1 cellular context compared by ENCODE assay signal in the genomic region with DNA sequence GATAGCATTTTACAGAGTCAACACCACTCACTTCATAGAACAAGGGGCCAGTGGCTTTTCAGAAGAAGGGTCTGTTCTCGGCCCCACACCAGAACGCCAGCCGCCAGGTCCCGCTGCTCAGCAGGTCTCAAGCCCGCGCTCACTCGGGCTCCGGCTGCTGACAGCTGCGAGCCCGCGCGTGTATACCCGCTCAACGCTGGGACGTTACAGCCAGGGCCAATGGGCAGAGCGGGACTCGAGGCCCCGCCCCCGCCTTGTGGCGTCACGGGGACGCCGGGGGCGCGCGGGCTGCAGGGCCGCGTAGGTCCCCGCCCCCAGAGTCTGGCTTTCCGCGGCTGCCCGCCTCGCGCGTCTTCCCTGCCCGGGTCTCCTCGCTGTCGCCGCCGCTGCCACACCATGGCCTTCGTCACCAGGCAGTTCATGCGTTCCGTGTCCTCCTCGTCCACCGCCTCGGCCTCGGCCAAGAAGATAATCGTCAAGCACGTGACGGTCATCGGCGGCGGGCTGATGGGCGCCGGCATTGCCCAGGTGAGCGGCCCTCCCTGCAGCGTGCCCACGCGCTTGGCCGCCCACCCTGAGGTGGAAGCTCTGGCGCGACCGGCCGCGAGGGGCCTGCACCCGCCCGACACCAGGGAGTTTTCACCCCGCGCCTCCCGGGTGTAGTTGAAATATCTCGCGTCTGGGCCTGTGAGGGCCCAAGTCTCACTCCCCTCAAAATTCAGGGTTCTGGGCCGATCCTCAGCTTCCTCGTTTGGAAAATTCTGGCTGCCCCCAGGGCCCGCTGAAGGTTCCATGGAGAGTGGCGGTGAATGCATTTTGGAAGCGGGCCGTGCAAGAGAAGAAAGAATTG.
TF ChIP-seq lines count a peak whose summit lies in the region.

A gene (plus strand): TSS at position 353 of the 850 bp plus-strand sequence. CDS start 44 bp downstream, at position 397.

TF ChIP-seq in HepG2, 621 proteins besides CTCF, POLR2A, EP300 and RAD21 (continued from another document and continues in another):
- TF ChIP-seq ZNF180 (CRISPR knock-in tag; IDR thresholded peaks at IDR 0.05; ENCODE audit: borderline replicate concordance, low read depth) (no peak), REL (CRISPR knock-in tag; conservative IDR thresholded peaks at IDR 0.05) (peak; percentile 92), AGO1 (IDR thresholded peaks at IDR 0.05; ENCODE audit: low read depth, low read length, poor library complexity, severe bottlenecking) (no peak), TOE1 (CRISPR knock-in tag; IDR thresholded peaks at IDR 0.05) (0 out of 2 replicates have a peak, but pooled peaks have one; percentile 38), ARNT (IDR thresholded peaks at IDR 0.05) (no peak), NONO (IDR thresholded peaks at IDR 0.05) (no peak), NONO (CRISPR knock-in tag; conservative IDR thresholded peaks at IDR 0.05) (peak; percentile 75), FIP1L1 (IDR thresholded peaks at IDR 0.05; ENCODE audit: borderline replicate concordance, insufficient read depth, low read depth, low read length) (no peak), NCOA5 (CRISPR knock-in tag; IDR thresholded peaks at IDR 0.05) (no peak), HOXA7 (CRISPR knock-in tag; IDR thresholded peaks at IDR 0.05) (0 out of 2 replicates have a peak, but pooled peaks have one; percentile 54), AKAP8 (CRISPR knock-in tag; IDR thresholded peaks at IDR 0.05) (no peak), ZNF282 (IDR thresholded peaks at IDR 0.05; ENCODE audit: partially characterized antibody) (no peak), GFI1 (CRISPR knock-in tag; IDR thresholded peaks at IDR 0.05; ENCODE audit: borderline replicate concordance) (no peak), SMYD3 (CRISPR knock-in tag; IDR thresholded peaks at IDR 0.05) (no peak), NFRKB (IDR thresholded peaks at IDR 0.05) (no peak), PTBP1 (IDR thresholded peaks at IDR 0.05; ENCODE audit: low read depth, low read length, poor library complexity, severe bottlenecking) (no peak), ZNF160 (CRISPR knock-in tag; IDR thresholded peaks at IDR 0.05) (peak; percentile 88), ZBTB7B (CRISPR knock-in tag; IDR thresholded peaks at IDR 0.05) (peak; percentile 57; the same call in 1 of the 2 replicates), DNMT1 (CRISPR knock-in tag; IDR thresholded peaks at IDR 0.05) (no peak), ZNF207 (IDR thresholded peaks at IDR 0.05; ENCODE audit: borderline replicate concordance) (no peak), POLR2AphosphoS2 (IDR thresholded peaks at IDR 0.05; ENCODE audit: low read depth, low read length) (no peak), RBAK (CRISPR knock-in tag; IDR thresholded peaks at IDR 0.05) (no peak), ATAD3A (CRISPR knock-in tag; IDR thresholded peaks at IDR 0.05) (no peak; the same call in 1 of the 2 replicates), STAG1 (CRISPR knock-in tag; IDR thresholded peaks at IDR 0.05) (no peak), ZNF652 (CRISPR knock-in tag; IDR thresholded peaks at IDR 0.05; ENCODE audit: borderline replicate concordance, low read depth) (no peak), SOX13 (IDR thresholded peaks at IDR 0.05) (no peak), SOX13 (CRISPR knock-in tag; conservative IDR thresholded peaks at IDR 0.05 in 1 of 2, IDR thresholded peaks at IDR 0.05 in 1 of 2) (no peak), FOXJ3 (CRISPR knock-in tag; IDR thresholded peaks at IDR 0.05; ENCODE audit: borderline replicate concordance) (no peak), ETV6 (CRISPR knock-in tag; conservative IDR thresholded peaks at IDR 0.05) (no peak), GTF3A (CRISPR knock-in tag; conservative IDR thresholded peaks at IDR 0.05) (no peak), RXRB (CRISPR knock-in tag; IDR thresholded peaks at IDR 0.05; ENCODE audit: borderline replicate concordance) (no peak), SRSF9 (IDR thresholded peaks at IDR 0.05; ENCODE audit: borderline replicate concordance, insufficient read depth, low read depth, low read length, poor library complexity, severe bottlenecking) (no peak)
- TF ChIP-seq, protein P1, sequence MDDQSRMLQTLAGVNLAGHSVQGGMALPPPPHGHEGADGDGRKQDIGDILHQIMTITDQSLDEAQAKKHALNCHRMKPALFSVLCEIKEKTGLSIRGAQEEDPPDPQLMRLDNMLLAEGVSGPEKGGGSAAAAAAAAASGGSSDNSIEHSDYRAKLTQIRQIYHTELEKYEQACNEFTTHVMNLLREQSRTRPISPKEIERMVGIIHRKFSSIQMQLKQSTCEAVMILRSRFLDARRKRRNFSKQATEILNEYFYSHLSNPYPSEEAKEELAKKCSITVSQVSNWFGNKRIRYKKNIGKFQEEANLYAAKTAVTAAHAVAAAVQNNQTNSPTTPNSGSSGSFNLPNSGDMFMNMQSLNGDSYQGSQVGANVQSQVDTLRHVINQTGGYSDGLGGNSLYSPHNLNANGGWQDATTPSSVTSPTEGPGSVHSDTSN (CRISPR knock-in tag; IDR thresholded peaks at IDR 0.05; ENCODE audit: borderline replicate concordance) = no peak
- TF ChIP-seq, protein P2, sequence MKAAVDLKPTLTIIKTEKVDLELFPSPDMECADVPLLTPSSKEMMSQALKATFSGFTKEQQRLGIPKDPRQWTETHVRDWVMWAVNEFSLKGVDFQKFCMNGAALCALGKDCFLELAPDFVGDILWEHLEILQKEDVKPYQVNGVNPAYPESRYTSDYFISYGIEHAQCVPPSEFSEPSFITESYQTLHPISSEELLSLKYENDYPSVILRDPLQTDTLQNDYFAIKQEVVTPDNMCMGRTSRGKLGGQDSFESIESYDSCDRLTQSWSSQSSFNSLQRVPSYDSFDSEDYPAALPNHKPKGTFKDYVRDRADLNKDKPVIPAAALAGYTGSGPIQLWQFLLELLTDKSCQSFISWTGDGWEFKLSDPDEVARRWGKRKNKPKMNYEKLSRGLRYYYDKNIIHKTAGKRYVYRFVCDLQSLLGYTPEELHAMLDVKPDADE (CRISPR knock-in tag; IDR thresholded peaks at IDR 0.05) = no peak
- TF ChIP-seq, protein P3, sequence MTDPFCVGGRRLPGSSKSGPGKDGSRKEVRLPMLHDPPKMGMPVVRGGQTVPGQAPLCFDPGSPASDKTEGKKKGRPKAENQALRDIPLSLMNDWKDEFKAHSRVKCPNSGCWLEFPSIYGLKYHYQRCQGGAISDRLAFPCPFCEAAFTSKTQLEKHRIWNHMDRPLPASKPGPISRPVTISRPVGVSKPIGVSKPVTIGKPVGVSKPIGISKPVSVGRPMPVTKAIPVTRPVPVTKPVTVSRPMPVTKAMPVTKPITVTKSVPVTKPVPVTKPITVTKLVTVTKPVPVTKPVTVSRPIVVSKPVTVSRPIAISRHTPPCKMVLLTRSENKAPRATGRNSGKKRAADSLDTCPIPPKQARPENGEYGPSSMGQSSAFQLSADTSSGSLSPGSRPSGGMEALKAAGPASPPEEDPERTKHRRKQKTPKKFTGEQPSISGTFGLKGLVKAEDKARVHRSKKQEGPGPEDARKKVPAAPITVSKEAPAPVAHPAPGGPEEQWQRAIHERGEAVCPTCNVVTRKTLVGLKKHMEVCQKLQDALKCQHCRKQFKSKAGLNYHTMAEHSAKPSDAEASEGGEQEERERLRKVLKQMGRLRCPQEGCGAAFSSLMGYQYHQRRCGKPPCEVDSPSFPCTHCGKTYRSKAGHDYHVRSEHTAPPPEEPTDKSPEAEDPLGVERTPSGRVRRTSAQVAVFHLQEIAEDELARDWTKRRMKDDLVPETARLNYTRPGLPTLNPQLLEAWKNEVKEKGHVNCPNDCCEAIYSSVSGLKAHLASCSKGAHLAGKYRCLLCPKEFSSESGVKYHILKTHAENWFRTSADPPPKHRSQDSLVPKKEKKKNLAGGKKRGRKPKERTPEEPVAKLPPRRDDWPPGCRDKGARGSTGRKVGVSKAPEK (CRISPR knock-in tag; IDR thresholded peaks at IDR 0.05; ENCODE audit: borderline replicate concordance) = no peak
- TF ChIP-seq, protein P4, sequence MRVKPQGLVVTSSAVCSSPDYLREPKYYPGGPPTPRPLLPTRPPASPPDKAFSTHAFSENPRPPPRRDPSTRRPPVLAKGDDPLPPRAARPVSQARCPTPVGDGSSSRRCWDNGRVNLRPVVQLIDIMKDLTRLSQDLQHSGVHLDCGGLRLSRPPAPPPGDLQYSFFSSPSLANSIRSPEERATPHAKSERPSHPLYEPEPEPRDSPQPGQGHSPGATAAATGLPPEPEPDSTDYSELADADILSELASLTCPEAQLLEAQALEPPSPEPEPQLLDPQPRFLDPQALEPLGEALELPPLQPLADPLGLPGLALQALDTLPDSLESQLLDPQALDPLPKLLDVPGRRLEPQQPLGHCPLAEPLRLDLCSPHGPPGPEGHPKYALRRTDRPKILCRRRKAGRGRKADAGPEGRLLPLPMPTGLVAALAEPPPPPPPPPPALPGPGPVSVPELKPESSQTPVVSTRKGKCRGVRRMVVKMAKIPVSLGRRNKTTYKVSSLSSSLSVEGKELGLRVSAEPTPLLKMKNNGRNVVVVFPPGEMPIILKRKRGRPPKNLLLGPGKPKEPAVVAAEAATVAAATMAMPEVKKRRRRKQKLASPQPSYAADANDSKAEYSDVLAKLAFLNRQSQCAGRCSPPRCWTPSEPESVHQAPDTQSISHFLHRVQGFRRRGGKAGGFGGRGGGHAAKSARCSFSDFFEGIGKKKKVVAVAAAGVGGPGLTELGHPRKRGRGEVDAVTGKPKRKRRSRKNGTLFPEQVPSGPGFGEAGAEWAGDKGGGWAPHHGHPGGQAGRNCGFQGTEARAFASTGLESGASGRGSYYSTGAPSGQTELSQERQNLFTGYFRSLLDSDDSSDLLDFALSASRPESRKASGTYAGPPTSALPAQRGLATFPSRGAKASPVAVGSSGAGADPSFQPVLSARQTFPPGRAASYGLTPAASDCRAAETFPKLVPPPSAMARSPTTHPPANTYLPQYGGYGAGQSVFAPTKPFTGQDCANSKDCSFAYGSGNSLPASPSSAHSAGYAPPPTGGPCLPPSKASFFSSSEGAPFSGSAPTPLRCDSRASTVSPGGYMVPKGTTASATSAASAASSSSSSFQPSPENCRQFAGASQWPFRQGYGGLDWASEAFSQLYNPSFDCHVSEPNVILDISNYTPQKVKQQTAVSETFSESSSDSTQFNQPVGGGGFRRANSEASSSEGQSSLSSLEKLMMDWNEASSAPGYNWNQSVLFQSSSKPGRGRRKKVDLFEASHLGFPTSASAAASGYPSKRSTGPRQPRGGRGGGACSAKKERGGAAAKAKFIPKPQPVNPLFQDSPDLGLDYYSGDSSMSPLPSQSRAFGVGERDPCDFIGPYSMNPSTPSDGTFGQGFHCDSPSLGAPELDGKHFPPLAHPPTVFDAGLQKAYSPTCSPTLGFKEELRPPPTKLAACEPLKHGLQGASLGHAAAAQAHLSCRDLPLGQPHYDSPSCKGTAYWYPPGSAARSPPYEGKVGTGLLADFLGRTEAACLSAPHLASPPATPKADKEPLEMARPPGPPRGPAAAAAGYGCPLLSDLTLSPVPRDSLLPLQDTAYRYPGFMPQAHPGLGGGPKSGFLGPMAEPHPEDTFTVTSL (CRISPR knock-in tag; IDR thresholded peaks at IDR 0.05; ENCODE audit: borderline replicate concordance) = no peak
- TF ChIP-seq, protein P5, sequence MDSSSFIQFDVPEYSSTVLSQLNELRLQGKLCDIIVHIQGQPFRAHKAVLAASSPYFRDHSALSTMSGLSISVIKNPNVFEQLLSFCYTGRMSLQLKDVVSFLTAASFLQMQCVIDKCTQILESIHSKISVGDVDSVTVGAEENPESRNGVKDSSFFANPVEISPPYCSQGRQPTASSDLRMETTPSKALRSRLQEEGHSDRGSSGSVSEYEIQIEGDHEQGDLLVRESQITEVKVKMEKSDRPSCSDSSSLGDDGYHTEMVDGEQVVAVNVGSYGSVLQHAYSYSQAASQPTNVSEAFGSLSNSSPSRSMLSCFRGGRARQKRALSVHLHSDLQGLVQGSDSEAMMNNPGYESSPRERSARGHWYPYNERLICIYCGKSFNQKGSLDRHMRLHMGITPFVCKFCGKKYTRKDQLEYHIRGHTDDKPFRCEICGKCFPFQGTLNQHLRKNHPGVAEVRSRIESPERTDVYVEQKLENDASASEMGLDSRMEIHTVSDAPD (CRISPR knock-in tag; IDR thresholded peaks at IDR 0.05) = peak; percentile 61; the same call in 1 of the 2 replicates
- TF ChIP-seq, protein P6, sequence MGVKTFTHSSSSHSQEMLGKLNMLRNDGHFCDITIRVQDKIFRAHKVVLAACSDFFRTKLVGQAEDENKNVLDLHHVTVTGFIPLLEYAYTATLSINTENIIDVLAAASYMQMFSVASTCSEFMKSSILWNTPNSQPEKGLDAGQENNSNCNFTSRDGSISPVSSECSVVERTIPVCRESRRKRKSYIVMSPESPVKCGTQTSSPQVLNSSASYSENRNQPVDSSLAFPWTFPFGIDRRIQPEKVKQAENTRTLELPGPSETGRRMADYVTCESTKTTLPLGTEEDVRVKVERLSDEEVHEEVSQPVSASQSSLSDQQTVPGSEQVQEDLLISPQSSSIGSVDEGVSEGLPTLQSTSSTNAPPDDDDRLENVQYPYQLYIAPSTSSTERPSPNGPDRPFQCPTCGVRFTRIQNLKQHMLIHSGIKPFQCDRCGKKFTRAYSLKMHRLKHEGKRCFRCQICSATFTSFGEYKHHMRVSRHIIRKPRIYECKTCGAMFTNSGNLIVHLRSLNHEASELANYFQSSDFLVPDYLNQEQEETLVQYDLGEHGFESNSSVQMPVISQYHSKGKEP (CRISPR knock-in tag; IDR thresholded peaks at IDR 0.05) = no peak
- TF ChIP-seq, protein P7, sequence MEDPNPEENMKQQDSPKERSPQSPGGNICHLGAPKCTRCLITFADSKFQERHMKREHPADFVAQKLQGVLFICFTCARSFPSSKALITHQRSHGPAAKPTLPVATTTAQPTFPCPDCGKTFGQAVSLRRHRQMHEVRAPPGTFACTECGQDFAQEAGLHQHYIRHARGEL (CRISPR knock-in tag; IDR thresholded peaks at IDR 0.05) = no peak
- TF ChIP-seq, protein P8, sequence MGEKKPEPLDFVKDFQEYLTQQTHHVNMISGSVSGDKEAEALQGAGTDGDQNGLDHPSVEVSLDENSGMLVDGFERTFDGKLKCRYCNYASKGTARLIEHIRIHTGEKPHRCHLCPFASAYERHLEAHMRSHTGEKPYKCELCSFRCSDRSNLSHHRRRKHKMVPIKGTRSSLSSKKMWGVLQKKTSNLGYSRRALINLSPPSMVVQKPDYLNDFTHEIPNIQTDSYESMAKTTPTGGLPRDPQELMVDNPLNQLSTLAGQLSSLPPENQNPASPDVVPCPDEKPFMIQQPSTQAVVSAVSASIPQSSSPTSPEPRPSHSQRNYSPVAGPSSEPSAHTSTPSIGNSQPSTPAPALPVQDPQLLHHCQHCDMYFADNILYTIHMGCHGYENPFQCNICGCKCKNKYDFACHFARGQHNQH (CRISPR knock-in tag; IDR thresholded peaks at IDR 0.05) = peak; percentile 46; the same call in 1 of the 2 replicates
- TF ChIP-seq, protein P9, sequence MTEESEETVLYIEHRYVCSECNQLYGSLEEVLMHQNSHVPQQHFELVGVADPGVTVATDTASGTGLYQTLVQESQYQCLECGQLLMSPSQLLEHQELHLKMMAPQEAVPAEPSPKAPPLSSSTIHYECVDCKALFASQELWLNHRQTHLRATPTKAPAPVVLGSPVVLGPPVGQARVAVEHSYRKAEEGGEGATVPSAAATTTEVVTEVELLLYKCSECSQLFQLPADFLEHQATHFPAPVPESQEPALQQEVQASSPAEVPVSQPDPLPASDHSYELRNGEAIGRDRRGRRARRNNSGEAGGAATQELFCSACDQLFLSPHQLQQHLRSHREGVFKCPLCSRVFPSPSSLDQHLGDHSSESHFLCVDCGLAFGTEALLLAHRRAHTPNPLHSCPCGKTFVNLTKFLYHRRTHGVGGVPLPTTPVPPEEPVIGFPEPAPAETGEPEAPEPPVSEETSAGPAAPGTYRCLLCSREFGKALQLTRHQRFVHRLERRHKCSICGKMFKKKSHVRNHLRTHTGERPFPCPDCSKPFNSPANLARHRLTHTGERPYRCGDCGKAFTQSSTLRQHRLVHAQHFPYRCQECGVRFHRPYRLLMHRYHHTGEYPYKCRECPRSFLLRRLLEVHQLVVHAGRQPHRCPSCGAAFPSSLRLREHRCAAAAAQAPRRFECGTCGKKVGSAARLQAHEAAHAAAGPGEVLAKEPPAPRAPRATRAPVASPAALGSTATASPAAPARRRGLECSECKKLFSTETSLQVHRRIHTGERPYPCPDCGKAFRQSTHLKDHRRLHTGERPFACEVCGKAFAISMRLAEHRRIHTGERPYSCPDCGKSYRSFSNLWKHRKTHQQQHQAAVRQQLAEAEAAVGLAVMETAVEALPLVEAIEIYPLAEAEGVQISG (CRISPR knock-in tag; IDR thresholded peaks at IDR 0.05) = peak; percentile 65
